ENCODE assay signal across 1 cellular context in genomic region chr1:154741747-154742495, GRCh38.
A peak's percentile ranks its signal among the peaks of the same experiment; 100 is the strongest.
TF ChIP-seq lines count a peak whose summit lies in the region.

No MANE protein-coding gene starts in this region.

TF ChIP-seq in HepG2, 621 proteins besides CTCF, POLR2A, EP300 and RAD21 (continued from another document and continues in another):
- TF ChIP-seq MYC (CRISPR knock-in tag; IDR thresholded peaks at IDR 0.05; ENCODE audit: borderline replicate concordance), result peak; percentile 46; the same call in 1 of the 2 replicates
- TF ChIP-seq MAFF (IDR thresholded peaks at IDR 0.05; ENCODE audit: low read depth, low read length), result no peak
- TF ChIP-seq HES4 (CRISPR knock-in tag; IDR thresholded peaks at IDR 0.05; ENCODE audit: borderline replicate concordance), result no peak
- TF ChIP-seq ZNF703 (CRISPR knock-in tag; IDR thresholded peaks at IDR 0.05; ENCODE audit: borderline replicate concordance), result no peak
- TF ChIP-seq SP4 (CRISPR knock-in tag; IDR thresholded peaks at IDR 0.05), result no peak
- TF ChIP-seq HNF4A (CRISPR knock-in tag; IDR thresholded peaks at IDR 0.05), result peak; percentile 79
- no peak for TF ChIP-seq RFX3 (CRISPR knock-in tag; IDR thresholded peaks at IDR 0.05)
- TF ChIP-seq AKNA (CRISPR knock-in tag; IDR thresholded peaks at IDR 0.05; ENCODE audit: borderline replicate concordance), result no peak
- no peak for TF ChIP-seq ZNF660 (CRISPR knock-in tag; IDR thresholded peaks at IDR 0.05; ENCODE audit: borderline replicate concordance, low read depth)
- no peak for TF ChIP-seq ZSCAN31 (CRISPR knock-in tag; IDR thresholded peaks at IDR 0.05; ENCODE audit: low read depth)
- 0 out of 2 replicates have a peak, but pooled peaks have one; percentile 30 for TF ChIP-seq NFYB (CRISPR knock-in tag; IDR thresholded peaks at IDR 0.05)
- no peak for TF ChIP-seq TBP (CRISPR knock-in tag; IDR thresholded peaks at IDR 0.05)
- TF ChIP-seq ZSCAN29 (CRISPR knock-in tag; conservative IDR thresholded peaks at IDR 0.05), result no peak
- TF ChIP-seq REXO4 (CRISPR knock-in tag; IDR thresholded peaks at IDR 0.05; ENCODE audit: borderline replicate concordance), result no peak
- TF ChIP-seq ZBTB26 (CRISPR knock-in tag; IDR thresholded peaks at IDR 0.05; ENCODE audit: borderline replicate concordance), result no peak
- no peak for TF ChIP-seq RCOR2 (CRISPR knock-in tag; IDR thresholded peaks at IDR 0.05)
- no peak for TF ChIP-seq CERS6 (CRISPR knock-in tag; IDR thresholded peaks at IDR 0.05)
- TF ChIP-seq ZNF281 (CRISPR knock-in tag; IDR thresholded peaks at IDR 0.05; ENCODE audit: borderline replicate concordance), result no peak
- no peak for TF ChIP-seq ZFP1 (CRISPR knock-in tag; IDR thresholded peaks at IDR 0.05)
- no peak for TF ChIP-seq TAF15 (IDR thresholded peaks at IDR 0.05; ENCODE audit: low read depth, low read length, poor library complexity, severe bottlenecking)
- TF ChIP-seq RXRA (CRISPR knock-in tag; IDR thresholded peaks at IDR 0.05), result peak; percentile 56; the same call in 1 of the 2 replicates
- 0 out of 2 replicates have a peak, but pooled peaks have one; percentile 52 for TF ChIP-seq ZNF350 (CRISPR knock-in tag; IDR thresholded peaks at IDR 0.05; ENCODE audit: borderline replicate concordance, low read depth)
- peak; percentile 70; the same call in 1 of the 2 replicates for TF ChIP-seq TSC22D2 (CRISPR knock-in tag; IDR thresholded peaks at IDR 0.05; ENCODE audit: borderline replicate concordance)
- TF ChIP-seq MTF1 (CRISPR knock-in tag; IDR thresholded peaks at IDR 0.05), result no peak
- no peak for TF ChIP-seq ZBTB8A (CRISPR knock-in tag; IDR thresholded peaks at IDR 0.05; ENCODE audit: borderline replicate concordance, low read depth)
- no peak for TF ChIP-seq ZNF230 (CRISPR knock-in tag; IDR thresholded peaks at IDR 0.05)
- peak; percentile 52; the same call in 1 of the 2 replicates for TF ChIP-seq ZNF331 (CRISPR knock-in tag; IDR thresholded peaks at IDR 0.05)
- TF ChIP-seq DRAP1 (CRISPR knock-in tag; IDR thresholded peaks at IDR 0.05), result peak; percentile 12; the same call in 1 of the 2 replicates
- TF ChIP-seq FOXP4 (CRISPR knock-in tag; IDR thresholded peaks at IDR 0.05), result no peak
- no peak for TF ChIP-seq PAX8 (CRISPR knock-in tag; IDR thresholded peaks at IDR 0.05; ENCODE audit: borderline replicate concordance)
- no peak for TF ChIP-seq ZNF770 (CRISPR knock-in tag; IDR thresholded peaks at IDR 0.05)
- no peak for TF ChIP-seq PRMT3 (CRISPR knock-in tag; IDR thresholded peaks at IDR 0.05; ENCODE audit: borderline replicate concordance, low read depth)
- TF ChIP-seq MIXL1 (CRISPR knock-in tag; IDR thresholded peaks at IDR 0.05), result no peak
- no peak for TF ChIP-seq SETDB1 (CRISPR knock-in tag; IDR thresholded peaks at IDR 0.05; ENCODE audit: borderline replicate concordance)
- TF ChIP-seq SNAPC4 (CRISPR knock-in tag; IDR thresholded peaks at IDR 0.05), result no peak
- no peak for TF ChIP-seq KLF15 (CRISPR knock-in tag; IDR thresholded peaks at IDR 0.05; ENCODE audit: borderline replicate concordance)
- TF ChIP-seq RFXANK (CRISPR knock-in tag; IDR thresholded peaks at IDR 0.05), result no peak
- TF ChIP-seq XRCC5 (optimal IDR thresholded peaks at IDR 0.05; ENCODE audit: low read length), result peak; percentile 71
- no peak for TF ChIP-seq ZNF3 (CRISPR knock-in tag; IDR thresholded peaks at IDR 0.05)
- TF ChIP-seq JUN (CRISPR knock-in tag; IDR thresholded peaks at IDR 0.05), result no peak
- TF ChIP-seq IKZF4 (CRISPR knock-in tag; IDR thresholded peaks at IDR 0.05; ENCODE audit: borderline replicate concordance, low read depth, not compliant biosample characterization), result no peak
- TF ChIP-seq DDIT3 (CRISPR knock-in tag; IDR thresholded peaks at IDR 0.05), result no peak
- no peak for TF ChIP-seq ZNF652 (CRISPR knock-in tag; IDR thresholded peaks at IDR 0.05; ENCODE audit: borderline replicate concordance, low read depth)
- TF ChIP-seq ARID2 (CRISPR knock-in tag; IDR thresholded peaks at IDR 0.05; ENCODE audit: borderline replicate concordance), result no peak
- no peak for TF ChIP-seq ZKSCAN5 (CRISPR knock-in tag; IDR thresholded peaks at IDR 0.05)
- TF ChIP-seq SAFB2 (CRISPR knock-in tag; IDR thresholded peaks at IDR 0.05; ENCODE audit: borderline replicate concordance, low read depth), result no peak
